Comparison of ENCODE assay signal across 21 cellular contexts in genomic region chr6:12026120-12026519, GRCh38. TPM values are rescaled to one million over a fixed set of nuclear protein-coding genes. Genes with fewer than 3 reads are reported as not detected.
DNase-seq lines count a peak whose midpoint lies in the region; ATAC-seq and TF ChIP-seq lines count a peak whose summit lies in the region.
"Had no signal": no experiment of that assay in that cellular context is flagged by ENCODE, and none has a peak within 500 bp of the region (broad histone marks: within the 10 kb centered on the region; RNA-seq: fewer than 3 reads in every experiment).

No MANE protein-coding gene starts in this region.

- H3K36me3 ChIP-seq in GM23338 (ENCODE audit: insufficient read depth), result no peaks in the 10 kb centered on the region

- H3K4me1 Mint-ChIP-seq in CD4-positive, alpha-beta T cell (ENCODE audit: low read depth), result peaks cover 75% of the 10 kb centered on the region
- peaks cover 34% of the 10 kb centered on the region for H3K4me1 Mint-ChIP-seq in GM23338
- H3K4me1 Mint-ChIP-seq in activated naive CD8-positive, alpha-beta T cell treated with anti-CD3 and anti-CD28 coated beads, Interleukin-2, amount 50 U/mL, for 24 hours, result peaks cover 51% of the 10 kb centered on the region
- H3K4me1 Mint-ChIP-seq in mesothelial cell of epicardium, result peaks cover 40% of the 10 kb centered on the region
- H3K4me1 Mint-ChIP-seq in activated T-helper 17 cell treated with anti-CD3 and anti-CD28 coated beads, Interleukin-2, amount 50 U/mL, for 72 hours, result peaks cover 30% of the 10 kb centered on the region

- H3K27ac ChIP-seq in CD4-positive, alpha-beta T cell (ENCODE audit: low read depth, low read length), result no peak overlapping the region
- no peak overlapping the region for H3K27ac ChIP-seq in GM23338 (ENCODE audit: low read depth)
- H3K27ac ChIP-seq: parathyroid adenoma had no signal

- no peak for TF ChIP-seq CTCF in CD4-positive, alpha-beta T cell (IDR thresholded peaks at IDR 0.05)
- TF ChIP-seq CTCF in GM23338 (conservative IDR thresholded peaks at IDR 0.05; ENCODE audit: low read depth in 2 of 2), result no peak
- TF ChIP-seq CTCF in mesothelial cell of epicardium (IDR thresholded peaks at IDR 0.05; ENCODE audit: unreplicated experiment), result no peak

- intact Hi-C loops in CD4-positive, alpha-beta T cell (cut with DNase I, micrococcal nuclease), result no loop called here

- no peaks in the 10 kb centered on the region for H3F3A ChIP-seq in GM23338 (replicated peaks; ENCODE audit: low read depth)

- H2AFZ ChIP-seq in GM23338, result no peak overlapping the region
- H2AFZ ChIP-seq: parathyroid adenoma had no signal

- peaks cover 77% of the 10 kb centered on the region for H3K36me3 Mint-ChIP-seq in CD4-positive, alpha-beta T cell (ENCODE audit: low read depth)
- H3K36me3 Mint-ChIP-seq in GM23338 (ENCODE audit: low read depth) (peaks cover 53% of the 10 kb centered on the region), mesothelial cell of epicardium (peaks cover 48% of the 10 kb centered on the region)
- H3K36me3 Mint-ChIP-seq in activated naive CD8-positive, alpha-beta T cell treated with anti-CD3 and anti-CD28 coated beads, Interleukin-2, amount 50 U/mL, for 24 hours (ENCODE audit: low read depth), result peaks cover 81% of the 10 kb centered on the region
- H3K36me3 Mint-ChIP-seq in activated T-helper 17 cell treated with anti-CD3 and anti-CD28 coated beads, Interleukin-2, amount 50 U/mL, for 72 hours (ENCODE audit: low read depth), result peaks cover 91% of the 10 kb centered on the region

- no peak for ATAC-seq in CD4-positive, alpha-beta T cell (ENCODE audit: poor library complexity)
- ATAC-seq in GM23338 (no peak), GM18517 (IDR thresholded peaks at IDR 0.05; ENCODE audit: unreplicated experiment) (no peak)
- ATAC-seq in activated naive CD8-positive, alpha-beta T cell treated with anti-CD3 and anti-CD28 coated beads, Interleukin-2, amount 50 U/mL, for 24 hours, result no peak
- no peak for ATAC-seq in activated T-helper 17 cell treated with anti-CD3 and anti-CD28 coated beads, Interleukin-2, amount 50 U/mL, for 72 hours (replicated peaks)
- ATAC-seq: HepG2, left lobe of liver had no signal

- peaks cover 15% of the 10 kb centered on the region for H3K9me3 Mint-ChIP-seq in CD4-positive, alpha-beta T cell
- H3K9me3 Mint-ChIP-seq in GM23338 (no peaks in the 10 kb centered on the region), mesothelial cell of epicardium (peaks cover 26% of the 10 kb centered on the region)
- peaks cover 25% of the 10 kb centered on the region for H3K9me3 Mint-ChIP-seq in activated naive CD8-positive, alpha-beta T cell treated with anti-CD3 and anti-CD28 coated beads, Interleukin-2, amount 50 U/mL, for 24 hours
- peaks cover 7% of the 10 kb centered on the region for H3K9me3 Mint-ChIP-seq in activated T-helper 17 cell treated with anti-CD3 and anti-CD28 coated beads, Interleukin-2, amount 50 U/mL, for 72 hours

- DNase-seq in CD4-positive, alpha-beta T cell, result no peak
- DNase-seq in GM23338 (ENCODE audit: low spot score) (no peak), mesothelial cell of epicardium (ENCODE audit: low spot score in 2 of 2, unreplicated experiment in 2 of 2) (no peak), UCSD-AML1 (lab: John Stamatoyannopoulos, UW; ENCODE audit: unreplicated experiment) (no peak)
- DNase-seq in activated naive CD8-positive, alpha-beta T cell treated with anti-CD3 and anti-CD28 coated beads, Interleukin-2, amount 50 U/mL, for 24 hours, result no peak
- DNase-seq: activated CD4-positive, alpha-beta T cell treated with anti-CD3 and anti-CD28 coated beads for 4 hours; aorta; DMS 273 treated with DMSO at 0.1 percent for 48 hours; MG63; NCI-H1694; NCI-H446; SHP77; stimulated activated CD4-positive, alpha-beta T cell treated with anti-CD3 and anti-CD28 coated beads, Interleukin-4, amount 100 ng/mL, for 4 hours; stimulated activated CD8-positive, alpha-beta memory T cell treated with anti-CD3 and anti-CD28 coated beads, Interleukin-4, amount 100 ng/mL, for 48 hours; T-helper 9 cell; tibial artery had no signal

- no peaks in the 10 kb centered on the region for H3K27me3 Mint-ChIP-seq in CD4-positive, alpha-beta T cell
- peaks cover 3% of the 10 kb centered on the region for H3K27me3 Mint-ChIP-seq in GM23338 (ENCODE audit: insufficient read depth, low read depth, poor library complexity)
- no peaks in the 10 kb centered on the region for H3K27me3 Mint-ChIP-seq in activated naive CD8-positive, alpha-beta T cell treated with anti-CD3 and anti-CD28 coated beads, Interleukin-2, amount 50 U/mL, for 24 hours
- no peaks in the 10 kb centered on the region for H3K27me3 Mint-ChIP-seq in mesothelial cell of epicardium (ENCODE audit: low read depth)
- no peaks in the 10 kb centered on the region for H3K27me3 Mint-ChIP-seq in activated T-helper 17 cell treated with anti-CD3 and anti-CD28 coated beads, Interleukin-2, amount 50 U/mL, for 72 hours

- H3K9me3 ChIP-seq in CD4-positive, alpha-beta T cell (ENCODE audit: control insufficient read depth, low read length), result peaks cover 25% of the 10 kb centered on the region

- no peaks in the 10 kb centered on the region; the same call in none of the 2 replicates for H4K20me1 ChIP-seq in GM23338 (replicated peaks; ENCODE audit: insufficient read depth)

- H3K4me1 ChIP-seq in GM23338 (ENCODE audit: insufficient read depth), result peaks cover 4% of the 10 kb centered on the region; the same call in 1 of the 2 replicates
- H3K4me1 ChIP-seq: parathyroid adenoma had no signal

- no peaks in the 10 kb centered on the region for H3K27me3 ChIP-seq in CD4-positive, alpha-beta T cell (ENCODE audit: control insufficient read depth, insufficient read depth, low read length)
- H3K27me3 ChIP-seq in GM23338 (ENCODE audit: insufficient read depth), result no peaks in the 10 kb centered on the region
- H3K27me3 ChIP-seq: MG63, tibial artery had no signal

- no peak overlapping the region for H3K4me2 ChIP-seq in GM23338

- peak overlapping the region; percentile 6 for H3K27ac Mint-ChIP-seq in CD4-positive, alpha-beta T cell
- H3K27ac Mint-ChIP-seq in GM23338 (peak overlapping the region; percentile 25; the same call in 1 of the 2 replicates), mesothelial cell of epicardium (peak overlapping the region; percentile 59)
- peak overlapping the region; percentile 2 for H3K27ac Mint-ChIP-seq in activated naive CD8-positive, alpha-beta T cell treated with anti-CD3 and anti-CD28 coated beads, Interleukin-2, amount 50 U/mL, for 24 hours
- no peak overlapping the region for H3K27ac Mint-ChIP-seq in activated T-helper 17 cell treated with anti-CD3 and anti-CD28 coated beads, Interleukin-2, amount 50 U/mL, for 72 hours

- H3K4me3 ChIP-seq in GM23338, result no peak overlapping the region
- H3K4me3 ChIP-seq: MG63, tibial artery had no signal

- peak overlapping the region; percentile 43 for H3K4me3 Mint-ChIP-seq in CD4-positive, alpha-beta T cell
- H3K4me3 Mint-ChIP-seq in GM23338 (no peak overlapping the region), mesothelial cell of epicardium (no peak overlapping the region)
- no peak overlapping the region for H3K4me3 Mint-ChIP-seq in activated naive CD8-positive, alpha-beta T cell treated with anti-CD3 and anti-CD28 coated beads, Interleukin-2, amount 50 U/mL, for 24 hours
- H3K4me3 Mint-ChIP-seq in activated T-helper 17 cell treated with anti-CD3 and anti-CD28 coated beads, Interleukin-2, amount 50 U/mL, for 72 hours, result no peak overlapping the region

- no peaks in the 10 kb centered on the region for H3K9me2 ChIP-seq in GM23338 (ENCODE audit: insufficient read depth)

- peaks cover 100% of the 10 kb centered on the region for H3K79me2 ChIP-seq in GM23338 (replicated peaks; ENCODE audit: insufficient read depth)

- POLR2A ChIA-PET in CD4-positive, alpha-beta T cell (lab: Charles Lee), result interaction anchor here (0.6 kb wide), 1 partner anchor 52 kb away, joined by 3 read pairs; no protein-coding TSS in a partner anchor

- CTCF ChIA-PET in CD4-positive, alpha-beta T cell (lab: Charles Lee), result interaction anchor here (1.3 kb wide), 1 partner anchor 19 kb away, joined by 3 read pairs; no protein-coding TSS in a partner anchor

TF ChIP-seq in GM23338, 12 proteins besides CTCF, POLR2A, EP300 and RAD21:
- TF ChIP-seq JUNB (IDR thresholded peaks at IDR 0.05; ENCODE audit: unreplicated experiment) (no peak), POLR2AphosphoS5 (IDR thresholded peaks at IDR 0.05; ENCODE audit: low read depth) (no peak), NANOG (IDR thresholded peaks at IDR 0.05; ENCODE audit: borderline replicate concordance) (no peak), ETS1 (IDR thresholded peaks at IDR 0.05) (no peak), EZH2 (IDR thresholded peaks at IDR 0.05; ENCODE audit: low read depth, unreplicated experiment) (no peak), ZNF331 (CRISPR knock-in tag; IDR thresholded peaks at IDR 0.05; ENCODE audit: low read depth) (no peak), STAT1 (IDR thresholded peaks at IDR 0.05; ENCODE audit: unreplicated experiment) (no peak)

RNA-seq across cellular contexts. Expression of gene HIVEP1, which starts 14.0 kb away (rescaled TPM):
- total RNA-seq in CD4-positive, alpha-beta T cell, result 10 to 100 TPM; 76.3 to 78.8 TPM
- 16.5 and 21.7 TPM in 2 replicates for total RNA-seq in GM23338 (2014; rRNA removed; shearing (Covaris generic))
- 7.7 and 10.1 TPM in 2 replicates for polyA plus RNA-seq in GM23338 (2016; fragmentation: Nextera tagmentation; extraction: Ambion mirVana)
- total RNA-seq in mesothelial cell of epicardium, result 63.4 to 69.4 TPM (median 64.0 TPM) in 3 replicates
- 10 to 100 TPM; 29.4 to 75.5 TPM for total RNA-seq in activated T-helper 17 cell treated with anti-CD3 and anti-CD28 coated beads, Interleukin-2, amount 50 U/mL, for 72 hours
